ENCODE assay signal across 1 cellular context in genomic region chr12:47534695-47535094, GRCh38.
TF ChIP-seq lines count a peak whose summit lies in the region.

No MANE protein-coding gene starts in this region.

TF ChIP-seq in IMR-90, 13 proteins besides CTCF, POLR2A, EP300 and RAD21 (continued from another document):
- no peak for TF ChIP-seq MXI1 (IDR thresholded peaks at IDR 0.05; ENCODE audit: borderline replicate concordance, low read depth, low read length)
- no peak for TF ChIP-seq MAZ (IDR thresholded peaks at IDR 0.05; ENCODE audit: borderline replicate concordance, low read depth, low read length)
